In the genomic region with DNA sequence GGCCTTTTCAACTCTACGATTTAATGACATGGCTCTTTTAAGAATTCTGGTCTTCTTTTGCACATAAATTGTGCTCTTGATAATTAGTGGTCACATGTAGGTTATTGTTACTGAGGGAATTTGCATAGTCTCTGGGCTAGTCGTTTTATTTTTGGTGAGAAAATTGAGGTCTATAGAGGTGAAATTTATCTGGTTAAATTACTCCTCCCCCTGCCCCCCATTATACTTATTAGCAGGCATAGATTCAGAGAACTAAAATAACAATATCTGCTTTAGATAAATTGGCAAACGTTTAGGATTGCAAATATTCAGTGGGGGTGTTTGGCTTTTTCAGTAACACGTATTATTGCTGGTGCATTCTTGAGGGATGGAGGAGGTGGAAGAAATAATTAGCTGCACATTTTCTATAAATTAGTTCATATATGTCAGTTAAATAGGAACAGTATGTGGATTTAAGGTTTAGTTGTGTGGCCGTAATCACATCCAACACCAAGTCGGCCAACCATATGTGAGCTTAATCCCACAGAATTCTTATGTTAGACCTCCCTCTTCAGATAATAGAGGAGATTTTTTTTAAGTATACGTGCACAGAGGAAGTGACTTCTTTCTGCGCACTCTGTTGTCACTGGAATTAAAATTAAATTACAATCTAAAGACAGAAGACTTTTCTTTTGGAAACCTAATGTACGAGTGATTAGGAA, we compare ENCODE assay signal across 1 cellular context.
TF ChIP-seq lines count a peak whose summit lies in the region.

No MANE protein-coding gene starts in this region.

TF ChIP-seq in WTC11, 78 proteins besides CTCF, POLR2A, EP300 and RAD21 (continued from another document):
- TF ChIP-seq, protein P1, sequence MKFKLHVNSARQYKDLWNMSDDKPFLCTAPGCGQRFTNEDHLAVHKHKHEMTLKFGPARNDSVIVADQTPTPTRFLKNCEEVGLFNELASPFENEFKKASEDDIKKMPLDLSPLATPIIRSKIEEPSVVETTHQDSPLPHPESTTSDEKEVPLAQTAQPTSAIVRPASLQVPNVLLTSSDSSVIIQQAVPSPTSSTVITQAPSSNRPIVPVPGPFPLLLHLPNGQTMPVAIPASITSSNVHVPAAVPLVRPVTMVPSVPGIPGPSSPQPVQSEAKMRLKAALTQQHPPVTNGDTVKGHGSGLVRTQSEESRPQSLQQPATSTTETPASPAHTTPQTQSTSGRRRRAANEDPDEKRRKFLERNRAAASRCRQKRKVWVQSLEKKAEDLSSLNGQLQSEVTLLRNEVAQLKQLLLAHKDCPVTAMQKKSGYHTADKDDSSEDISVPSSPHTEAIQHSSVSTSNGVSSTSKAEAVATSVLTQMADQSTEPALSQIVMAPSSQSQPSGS (CRISPR knock-in tag; IDR thresholded peaks at IDR 0.05; ENCODE audit: borderline replicate concordance, low read depth) = no peak
- TF ChIP-seq, protein P2, sequence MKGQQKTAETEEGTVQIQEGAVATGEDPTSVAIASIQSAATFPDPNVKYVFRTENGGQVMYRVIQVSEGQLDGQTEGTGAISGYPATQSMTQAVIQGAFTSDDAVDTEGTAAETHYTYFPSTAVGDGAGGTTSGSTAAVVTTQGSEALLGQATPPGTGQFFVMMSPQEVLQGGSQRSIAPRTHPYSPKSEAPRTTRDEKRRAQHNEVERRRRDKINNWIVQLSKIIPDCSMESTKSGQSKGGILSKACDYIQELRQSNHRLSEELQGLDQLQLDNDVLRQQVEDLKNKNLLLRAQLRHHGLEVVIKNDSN (CRISPR knock-in tag; IDR thresholded peaks at IDR 0.05) = no peak
- TF ChIP-seq NFYB (CRISPR knock-in tag; conservative IDR thresholded peaks at IDR 0.05; ENCODE audit: low read depth) = no peak
- TF ChIP-seq, protein P3, sequence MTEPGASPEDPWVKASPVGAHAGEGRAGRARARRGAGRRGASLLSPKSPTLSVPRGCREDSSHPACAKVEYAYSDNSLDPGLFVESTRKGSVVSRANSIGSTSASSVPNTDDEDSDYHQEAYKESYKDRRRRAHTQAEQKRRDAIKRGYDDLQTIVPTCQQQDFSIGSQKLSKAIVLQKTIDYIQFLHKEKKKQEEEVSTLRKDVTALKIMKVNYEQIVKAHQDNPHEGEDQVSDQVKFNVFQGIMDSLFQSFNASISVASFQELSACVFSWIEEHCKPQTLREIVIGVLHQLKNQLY (CRISPR knock-in tag; IDR thresholded peaks at IDR 0.05) = no peak
- TF ChIP-seq, protein P4, sequence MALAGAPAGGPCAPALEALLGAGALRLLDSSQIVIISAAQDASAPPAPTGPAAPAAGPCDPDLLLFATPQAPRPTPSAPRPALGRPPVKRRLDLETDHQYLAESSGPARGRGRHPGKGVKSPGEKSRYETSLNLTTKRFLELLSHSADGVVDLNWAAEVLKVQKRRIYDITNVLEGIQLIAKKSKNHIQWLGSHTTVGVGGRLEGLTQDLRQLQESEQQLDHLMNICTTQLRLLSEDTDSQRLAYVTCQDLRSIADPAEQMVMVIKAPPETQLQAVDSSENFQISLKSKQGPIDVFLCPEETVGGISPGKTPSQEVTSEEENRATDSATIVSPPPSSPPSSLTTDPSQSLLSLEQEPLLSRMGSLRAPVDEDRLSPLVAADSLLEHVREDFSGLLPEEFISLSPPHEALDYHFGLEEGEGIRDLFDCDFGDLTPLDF (CRISPR knock-in tag; IDR thresholded peaks at IDR 0.05) = no peak
- TF ChIP-seq, protein P5, sequence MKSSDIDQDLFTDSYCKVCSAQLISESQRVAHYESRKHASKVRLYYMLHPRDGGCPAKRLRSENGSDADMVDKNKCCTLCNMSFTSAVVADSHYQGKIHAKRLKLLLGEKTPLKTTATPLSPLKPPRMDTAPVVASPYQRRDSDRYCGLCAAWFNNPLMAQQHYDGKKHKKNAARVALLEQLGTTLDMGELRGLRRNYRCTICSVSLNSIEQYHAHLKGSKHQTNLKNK (CRISPR knock-in tag; IDR thresholded peaks at IDR 0.05) = no peak
- no peak for TF ChIP-seq OVOL2 (CRISPR knock-in tag; IDR thresholded peaks at IDR 0.05; ENCODE audit: borderline replicate concordance)
- TF ChIP-seq, protein P6, sequence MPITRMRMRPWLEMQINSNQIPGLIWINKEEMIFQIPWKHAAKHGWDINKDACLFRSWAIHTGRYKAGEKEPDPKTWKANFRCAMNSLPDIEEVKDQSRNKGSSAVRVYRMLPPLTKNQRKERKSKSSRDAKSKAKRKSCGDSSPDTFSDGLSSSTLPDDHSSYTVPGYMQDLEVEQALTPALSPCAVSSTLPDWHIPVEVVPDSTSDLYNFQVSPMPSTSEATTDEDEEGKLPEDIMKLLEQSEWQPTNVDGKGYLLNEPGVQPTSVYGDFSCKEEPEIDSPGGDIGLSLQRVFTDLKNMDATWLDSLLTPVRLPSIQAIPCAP (CRISPR knock-in tag; IDR thresholded peaks at IDR 0.05) = no peak
- no peak for TF ChIP-seq ELF4 (CRISPR knock-in tag; IDR thresholded peaks at IDR 0.05; ENCODE audit: low read depth)
- TF ChIP-seq NR1H2 (CRISPR knock-in tag; IDR thresholded peaks at IDR 0.05) = no peak
- TF ChIP-seq ZNF219 (CRISPR knock-in tag; IDR thresholded peaks at IDR 0.05; ENCODE audit: borderline replicate concordance) = no peak
- no peak for TF ChIP-seq FOXP1 (CRISPR knock-in tag; IDR thresholded peaks at IDR 0.05; ENCODE audit: borderline replicate concordance)
- TF ChIP-seq ESRRA (CRISPR knock-in tag; IDR thresholded peaks at IDR 0.05; ENCODE audit: borderline replicate concordance) = no peak
TF ChIP-seq in WTC11: peak in this region for 0.
